ENCODE assay signal across 1 cellular context in genomic region chr4:25233737-25234389, GRCh38.
TF ChIP-seq lines count a peak whose summit lies in the region.

TSS of gene PI4K2B (plus strand) at chr4:25234033. CDS start at chr4:25234164, 131 bp downstream.

TF ChIP-seq in HepG2, 621 proteins besides CTCF, POLR2A, EP300 and RAD21 (continued from another document and continues in another):
- no peak for TF ChIP-seq ZNF589 (CRISPR knock-in tag; conservative IDR thresholded peaks at IDR 0.05)
- TF ChIP-seq HIVEP1 (CRISPR knock-in tag; IDR thresholded peaks at IDR 0.05) = no peak
- TF ChIP-seq ZNF12 (CRISPR knock-in tag; IDR thresholded peaks at IDR 0.05) = no peak
- peak; percentile 38 for TF ChIP-seq KLF12 (CRISPR knock-in tag; IDR thresholded peaks at IDR 0.05; ENCODE audit: borderline replicate concordance)
- TF ChIP-seq ZNF775 (CRISPR knock-in tag; IDR thresholded peaks at IDR 0.05; ENCODE audit: borderline replicate concordance) = no peak; the same call in 1 of the 2 replicates
- TF ChIP-seq, protein P1, sequence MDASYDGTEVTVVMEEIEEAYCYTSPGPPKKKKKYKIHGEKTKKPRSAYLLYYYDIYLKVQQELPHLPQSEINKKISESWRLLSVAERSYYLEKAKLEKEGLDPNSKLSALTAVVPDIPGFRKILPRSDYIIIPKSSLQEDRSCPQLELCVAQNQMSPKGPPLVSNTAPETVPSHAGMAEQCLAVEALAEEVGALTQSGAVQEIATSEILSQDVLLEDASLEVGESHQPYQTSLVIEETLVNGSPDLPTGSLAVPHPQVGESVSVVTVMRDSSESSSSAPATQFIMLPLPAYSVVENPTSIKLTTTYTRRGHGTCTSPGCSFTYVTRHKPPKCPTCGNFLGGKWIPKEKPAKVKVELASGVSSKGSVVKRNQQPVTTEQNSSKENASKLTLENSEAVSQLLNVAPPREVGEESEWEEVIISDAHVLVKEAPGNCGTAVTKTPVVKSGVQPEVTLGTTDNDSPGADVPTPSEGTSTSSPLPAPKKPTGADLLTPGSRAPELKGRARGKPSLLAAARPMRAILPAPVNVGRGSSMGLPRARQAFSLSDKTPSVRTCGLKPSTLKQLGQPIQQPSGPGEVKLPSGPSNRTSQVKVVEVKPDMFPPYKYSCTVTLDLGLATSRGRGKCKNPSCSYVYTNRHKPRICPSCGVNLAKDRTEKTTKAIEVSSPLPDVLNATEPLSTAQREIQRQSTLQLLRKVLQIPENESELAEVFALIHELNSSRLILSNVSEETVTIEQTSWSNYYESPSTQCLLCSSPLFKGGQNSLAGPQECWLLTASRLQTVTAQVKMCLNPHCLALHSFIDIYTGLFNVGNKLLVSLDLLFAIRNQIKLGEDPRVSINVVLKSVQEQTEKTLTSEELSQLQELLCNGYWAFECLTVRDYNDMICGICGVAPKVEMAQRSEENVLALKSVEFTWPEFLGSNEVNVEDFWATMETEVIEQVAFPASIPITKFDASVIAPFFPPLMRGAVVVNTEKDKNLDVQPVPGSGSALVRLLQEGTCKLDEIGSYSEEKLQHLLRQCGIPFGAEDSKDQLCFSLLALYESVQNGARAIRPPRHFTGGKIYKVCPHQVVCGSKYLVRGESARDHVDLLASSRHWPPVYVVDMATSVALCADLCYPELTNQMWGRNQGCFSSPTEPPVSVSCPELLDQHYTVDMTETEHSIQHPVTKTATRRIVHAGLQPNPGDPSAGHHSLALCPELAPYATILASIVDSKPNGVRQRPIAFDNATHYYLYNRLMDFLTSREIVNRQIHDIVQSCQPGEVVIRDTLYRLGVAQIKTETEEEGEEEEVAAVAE (CRISPR knock-in tag; IDR thresholded peaks at IDR 0.05; ENCODE audit: borderline replicate concordance) = no peak
- no peak for TF ChIP-seq SMC3 (IDR thresholded peaks at IDR 0.05; ENCODE audit: low read length)
- peak; percentile 74 for TF ChIP-seq ZMYM4 (CRISPR knock-in tag; IDR thresholded peaks at IDR 0.05)
- no peak for TF ChIP-seq STAG1 (CRISPR knock-in tag; IDR thresholded peaks at IDR 0.05)
- TF ChIP-seq, protein P2, sequence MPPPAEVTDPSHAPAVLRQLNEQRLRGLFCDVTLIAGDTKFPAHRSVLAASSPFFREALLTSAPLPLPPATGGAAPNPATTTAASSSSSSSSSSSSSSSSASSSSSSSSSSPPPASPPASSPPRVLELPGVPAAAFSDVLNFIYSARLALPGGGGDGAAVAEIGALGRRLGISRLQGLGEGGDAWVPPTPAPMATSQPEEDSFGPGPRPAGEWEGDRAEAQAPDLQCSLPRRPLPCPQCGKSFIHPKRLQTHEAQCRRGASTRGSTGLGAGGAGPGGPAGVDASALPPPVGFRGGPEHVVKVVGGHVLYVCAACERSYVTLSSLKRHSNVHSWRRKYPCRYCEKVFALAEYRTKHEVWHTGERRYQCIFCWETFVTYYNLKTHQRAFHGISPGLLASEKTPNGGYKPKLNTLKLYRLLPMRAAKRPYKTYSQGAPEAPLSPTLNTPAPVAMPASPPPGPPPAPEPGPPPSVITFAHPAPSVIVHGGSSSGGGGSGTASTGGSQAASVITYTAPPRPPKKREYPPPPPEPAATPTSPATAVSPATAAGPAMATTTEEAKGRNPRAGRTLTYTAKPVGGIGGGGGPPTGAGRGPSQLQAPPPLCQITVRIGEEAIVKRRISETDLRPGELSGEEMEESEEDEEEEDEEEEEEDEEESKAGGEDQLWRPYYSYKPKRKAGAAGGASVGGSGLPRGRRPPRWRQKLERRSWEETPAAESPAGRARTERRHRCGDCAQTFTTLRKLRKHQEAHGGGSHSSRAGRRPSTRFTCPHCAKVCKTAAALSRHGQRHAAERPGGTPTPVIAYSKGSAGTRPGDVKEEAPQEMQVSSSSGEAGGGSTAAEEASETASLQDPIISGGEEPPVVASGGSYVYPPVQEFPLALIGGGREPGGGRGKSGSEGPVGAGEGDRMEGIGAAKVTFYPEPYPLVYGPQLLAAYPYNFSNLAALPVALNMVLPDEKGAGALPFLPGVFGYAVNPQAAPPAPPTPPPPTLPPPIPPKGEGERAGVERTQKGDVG (CRISPR knock-in tag; IDR thresholded peaks at IDR 0.05; ENCODE audit: borderline replicate concordance) = no peak; the same call in 1 of the 2 replicates
- 0 out of 2 replicates have a peak, but pooled peaks have one; percentile 48 for TF ChIP-seq ZNF569 (CRISPR knock-in tag; IDR thresholded peaks at IDR 0.05; ENCODE audit: borderline replicate concordance)
- TF ChIP-seq NR2F2 (IDR thresholded peaks at IDR 0.05; ENCODE audit: borderline replicate concordance, low read depth) = no peak
- no peak for TF ChIP-seq NFAT5 (CRISPR knock-in tag; IDR thresholded peaks at IDR 0.05)
- no peak; the same call in 1 of the 2 replicates for TF ChIP-seq ZNF850 (CRISPR knock-in tag; conservative IDR thresholded peaks at IDR 0.05)
- TF ChIP-seq, protein P3, sequence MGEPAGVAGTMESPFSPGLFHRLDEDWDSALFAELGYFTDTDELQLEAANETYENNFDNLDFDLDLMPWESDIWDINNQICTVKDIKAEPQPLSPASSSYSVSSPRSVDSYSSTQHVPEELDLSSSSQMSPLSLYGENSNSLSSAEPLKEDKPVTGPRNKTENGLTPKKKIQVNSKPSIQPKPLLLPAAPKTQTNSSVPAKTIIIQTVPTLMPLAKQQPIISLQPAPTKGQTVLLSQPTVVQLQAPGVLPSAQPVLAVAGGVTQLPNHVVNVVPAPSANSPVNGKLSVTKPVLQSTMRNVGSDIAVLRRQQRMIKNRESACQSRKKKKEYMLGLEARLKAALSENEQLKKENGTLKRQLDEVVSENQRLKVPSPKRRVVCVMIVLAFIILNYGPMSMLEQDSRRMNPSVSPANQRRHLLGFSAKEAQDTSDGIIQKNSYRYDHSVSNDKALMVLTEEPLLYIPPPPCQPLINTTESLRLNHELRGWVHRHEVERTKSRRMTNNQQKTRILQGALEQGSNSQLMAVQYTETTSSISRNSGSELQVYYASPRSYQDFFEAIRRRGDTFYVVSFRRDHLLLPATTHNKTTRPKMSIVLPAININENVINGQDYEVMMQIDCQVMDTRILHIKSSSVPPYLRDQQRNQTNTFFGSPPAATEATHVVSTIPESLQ (CRISPR knock-in tag; conservative IDR thresholded peaks at IDR 0.05) = no peak
- TF ChIP-seq XBP1 (CRISPR knock-in tag; IDR thresholded peaks at IDR 0.05) = no peak
- no peak for TF ChIP-seq ZNF790 (CRISPR knock-in tag; IDR thresholded peaks at IDR 0.05; ENCODE audit: borderline replicate concordance)
- no peak for TF ChIP-seq TAF15 (IDR thresholded peaks at IDR 0.05; ENCODE audit: low read depth, low read length, poor library complexity, severe bottlenecking)
- TF ChIP-seq, protein P4, sequence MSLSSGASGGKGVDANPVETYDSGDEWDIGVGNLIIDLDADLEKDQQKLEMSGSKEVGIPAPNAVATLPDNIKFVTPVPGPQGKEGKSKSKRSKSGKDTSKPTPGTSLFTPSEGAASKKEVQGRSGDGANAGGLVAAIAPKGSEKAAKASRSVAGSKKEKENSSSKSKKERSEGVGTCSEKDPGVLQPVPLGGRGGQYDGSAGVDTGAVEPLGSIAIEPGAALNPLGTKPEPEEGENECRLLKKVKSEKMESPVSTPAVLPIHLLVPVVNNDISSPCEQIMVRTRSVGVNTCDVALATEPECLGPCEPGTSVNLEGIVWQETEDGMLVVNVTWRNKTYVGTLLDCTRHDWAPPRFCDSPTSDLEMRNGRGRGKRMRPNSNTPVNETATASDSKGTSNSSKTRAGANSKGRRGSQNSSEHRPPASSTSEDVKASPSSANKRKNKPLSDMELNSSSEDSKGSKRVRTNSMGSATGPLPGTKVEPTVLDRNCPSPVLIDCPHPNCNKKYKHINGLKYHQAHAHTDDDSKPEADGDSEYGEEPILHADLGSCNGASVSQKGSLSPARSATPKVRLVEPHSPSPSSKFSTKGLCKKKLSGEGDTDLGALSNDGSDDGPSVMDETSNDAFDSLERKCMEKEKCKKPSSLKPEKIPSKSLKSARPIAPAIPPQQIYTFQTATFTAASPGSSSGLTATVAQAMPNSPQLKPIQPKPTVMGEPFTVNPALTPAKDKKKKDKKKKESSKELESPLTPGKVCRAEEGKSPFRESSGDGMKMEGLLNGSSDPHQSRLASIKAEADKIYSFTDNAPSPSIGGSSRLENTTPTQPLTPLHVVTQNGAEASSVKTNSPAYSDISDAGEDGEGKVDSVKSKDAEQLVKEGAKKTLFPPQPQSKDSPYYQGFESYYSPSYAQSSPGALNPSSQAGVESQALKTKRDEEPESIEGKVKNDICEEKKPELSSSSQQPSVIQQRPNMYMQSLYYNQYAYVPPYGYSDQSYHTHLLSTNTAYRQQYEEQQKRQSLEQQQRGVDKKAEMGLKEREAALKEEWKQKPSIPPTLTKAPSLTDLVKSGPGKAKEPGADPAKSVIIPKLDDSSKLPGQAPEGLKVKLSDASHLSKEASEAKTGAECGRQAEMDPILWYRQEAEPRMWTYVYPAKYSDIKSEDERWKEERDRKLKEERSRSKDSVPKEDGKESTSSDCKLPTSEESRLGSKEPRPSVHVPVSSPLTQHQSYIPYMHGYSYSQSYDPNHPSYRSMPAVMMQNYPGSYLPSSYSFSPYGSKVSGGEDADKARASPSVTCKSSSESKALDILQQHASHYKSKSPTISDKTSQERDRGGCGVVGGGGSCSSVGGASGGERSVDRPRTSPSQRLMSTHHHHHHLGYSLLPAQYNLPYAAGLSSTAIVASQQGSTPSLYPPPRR (CRISPR knock-in tag; IDR thresholded peaks at IDR 0.05; ENCODE audit: borderline replicate concordance) = peak; percentile 59
- TF ChIP-seq ZNF337 (CRISPR knock-in tag; IDR thresholded peaks at IDR 0.05; ENCODE audit: borderline replicate concordance, low read depth) = no peak
- TF ChIP-seq, protein P5, sequence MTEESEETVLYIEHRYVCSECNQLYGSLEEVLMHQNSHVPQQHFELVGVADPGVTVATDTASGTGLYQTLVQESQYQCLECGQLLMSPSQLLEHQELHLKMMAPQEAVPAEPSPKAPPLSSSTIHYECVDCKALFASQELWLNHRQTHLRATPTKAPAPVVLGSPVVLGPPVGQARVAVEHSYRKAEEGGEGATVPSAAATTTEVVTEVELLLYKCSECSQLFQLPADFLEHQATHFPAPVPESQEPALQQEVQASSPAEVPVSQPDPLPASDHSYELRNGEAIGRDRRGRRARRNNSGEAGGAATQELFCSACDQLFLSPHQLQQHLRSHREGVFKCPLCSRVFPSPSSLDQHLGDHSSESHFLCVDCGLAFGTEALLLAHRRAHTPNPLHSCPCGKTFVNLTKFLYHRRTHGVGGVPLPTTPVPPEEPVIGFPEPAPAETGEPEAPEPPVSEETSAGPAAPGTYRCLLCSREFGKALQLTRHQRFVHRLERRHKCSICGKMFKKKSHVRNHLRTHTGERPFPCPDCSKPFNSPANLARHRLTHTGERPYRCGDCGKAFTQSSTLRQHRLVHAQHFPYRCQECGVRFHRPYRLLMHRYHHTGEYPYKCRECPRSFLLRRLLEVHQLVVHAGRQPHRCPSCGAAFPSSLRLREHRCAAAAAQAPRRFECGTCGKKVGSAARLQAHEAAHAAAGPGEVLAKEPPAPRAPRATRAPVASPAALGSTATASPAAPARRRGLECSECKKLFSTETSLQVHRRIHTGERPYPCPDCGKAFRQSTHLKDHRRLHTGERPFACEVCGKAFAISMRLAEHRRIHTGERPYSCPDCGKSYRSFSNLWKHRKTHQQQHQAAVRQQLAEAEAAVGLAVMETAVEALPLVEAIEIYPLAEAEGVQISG (CRISPR knock-in tag; IDR thresholded peaks at IDR 0.05) = peak; percentile 71
- TF ChIP-seq, protein P6, sequence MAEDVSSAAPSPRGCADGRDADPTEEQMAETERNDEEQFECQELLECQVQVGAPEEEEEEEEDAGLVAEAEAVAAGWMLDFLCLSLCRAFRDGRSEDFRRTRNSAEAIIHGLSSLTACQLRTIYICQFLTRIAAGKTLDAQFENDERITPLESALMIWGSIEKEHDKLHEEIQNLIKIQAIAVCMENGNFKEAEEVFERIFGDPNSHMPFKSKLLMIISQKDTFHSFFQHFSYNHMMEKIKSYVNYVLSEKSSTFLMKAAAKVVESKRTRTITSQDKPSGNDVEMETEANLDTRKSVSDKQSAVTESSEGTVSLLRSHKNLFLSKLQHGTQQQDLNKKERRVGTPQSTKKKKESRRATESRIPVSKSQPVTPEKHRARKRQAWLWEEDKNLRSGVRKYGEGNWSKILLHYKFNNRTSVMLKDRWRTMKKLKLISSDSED (CRISPR knock-in tag; IDR thresholded peaks at IDR 0.05) = no peak
- TF ChIP-seq MTA1 (CRISPR knock-in tag; IDR thresholded peaks at IDR 0.05; ENCODE audit: borderline replicate concordance) = peak; percentile 36; the same call in 1 of the 2 replicates
- TF ChIP-seq ZNF329 (CRISPR knock-in tag; IDR thresholded peaks at IDR 0.05; ENCODE audit: low read depth) = no peak
- no peak for TF ChIP-seq MIER3 (CRISPR knock-in tag; IDR thresholded peaks at IDR 0.05; ENCODE audit: borderline replicate concordance)
- no peak for TF ChIP-seq ZBTB21 (CRISPR knock-in tag; IDR thresholded peaks at IDR 0.05)
- TF ChIP-seq NCOA5 (CRISPR knock-in tag; IDR thresholded peaks at IDR 0.05) = no peak
- 0 out of 2 replicates have a peak, but pooled peaks have one; percentile 26 for TF ChIP-seq ZNF441 (CRISPR knock-in tag; IDR thresholded peaks at IDR 0.05; ENCODE audit: borderline replicate concordance)
